In genomic region chr15:42741710-42742109, GRCh38 we compare ENCODE assay signal across 30 cellular contexts.
"Had no signal": no experiment of that assay in that cellular context is flagged by ENCODE, and none has a peak within 500 bp of the region (broad histone marks: within the 10 kb centered on the region; RNA-seq: fewer than 3 reads in every experiment).

No MANE protein-coding gene starts in this region.

- H3K4me1 Mint-ChIP-seq: T-helper 17 cell had no signal

- H3K36me3 Mint-ChIP-seq: activated CD4-positive, alpha-beta memory T cell treated with anti-CD3 and anti-CD28 coated beads for 36 hours; activated naive CD8-positive, alpha-beta T cell treated with anti-CD3 and anti-CD28 coated beads for 36 hours had no signal

- H3K27ac Mint-ChIP-seq: activated CD4-positive, alpha-beta memory T cell treated with anti-CD3 and anti-CD28 coated beads for 36 hours; activated CD4-positive, alpha-beta T cell treated with anti-CD3 and anti-CD28 coated beads, Interleukin-2, amount 10 ng/mL, durations not matched to agents 24 days and 14 days; activated naive CD4-positive, alpha-beta T cell treated with anti-CD3 and anti-CD28 coated beads for 36 hours; activated naive CD8-positive, alpha-beta T cell treated with anti-CD3 and anti-CD28 coated beads for 36 hours; activated T-helper 1 cell treated with anti-CD3 and anti-CD28 coated beads, Interleukin-12 subunit alpha, Interleukin-12 subunit beta, Interleukin-2, Interleukin-4 antibody, amounts not matched to agents 30 ng/mL and 10 ng/mL and 1 ng/mL, durations not matched to agents 14 hours and 24 hours and 36 hours; dendritic cell treated with granulocyte-macrophage colony-stimulating factor and Interleukin-4, amounts not matched to agents 40 ng/mL and 50 ng/mL, for 4 days; naive B cell; stimulated activated naive B cell treated with anti-CD40 and anti-IgM and Interleukin-4, amounts not matched to agents 10 μg/mL and 1 μg/mL and 100 μg/mL, for 72 hours; T-helper 17 cell had no signal

- H3K9me3 Mint-ChIP-seq: activated CD4-positive, alpha-beta memory T cell treated with anti-CD3 and anti-CD28 coated beads for 36 hours; activated CD4-positive, alpha-beta T cell treated with anti-CD3 and anti-CD28 coated beads, Interleukin-2, amount 10 ng/mL, durations not matched to agents 24 days and 14 days; activated naive CD4-positive, alpha-beta T cell treated with anti-CD3 and anti-CD28 coated beads for 36 hours; activated naive CD8-positive, alpha-beta T cell treated with anti-CD3 and anti-CD28 coated beads for 36 hours; activated T-helper 1 cell treated with anti-CD3 and anti-CD28 coated beads, Interleukin-12 subunit alpha, Interleukin-12 subunit beta, Interleukin-2, Interleukin-4 antibody, amounts not matched to agents 30 ng/mL and 10 ng/mL and 1 ng/mL, durations not matched to agents 14 hours and 24 hours and 36 hours; dendritic cell treated with granulocyte-macrophage colony-stimulating factor and Interleukin-4, amounts not matched to agents 40 ng/mL and 50 ng/mL, for 4 days; naive B cell; stimulated activated naive B cell treated with anti-CD40 and anti-IgM and Interleukin-4, amounts not matched to agents 10 μg/mL and 1 μg/mL and 100 μg/mL, for 72 hours had no signal

- DNase-seq: activated CD4-positive, alpha-beta memory T cell treated with anti-CD3 and anti-CD28 coated beads for 36 hours; activated CD4-positive, alpha-beta T cell treated with anti-CD3 and anti-CD28 coated beads, Interleukin-2, amount 10 ng/mL, durations not matched to agents 24 days and 14 days; activated CD4-positive, CD25-positive, alpha-beta regulatory T cell treated with anti-CD3 and anti-CD28 coated beads, Interleukin-2, amount 50 U/mL, for 72 hours; activated CD8-positive, alpha-beta memory T cell treated with anti-CD3 and anti-CD28 coated beads, Interleukin-2, amount 50 U/mL, for 4 hours; activated effector memory CD4-positive, alpha-beta T cell treated with anti-CD3 and anti-CD28 coated beads, Interleukin-2, amount 50 U/mL, for 16 hours; activated naive CD4-positive, alpha-beta T cell treated with anti-CD3 and anti-CD28 coated beads for 36 hours; activated naive CD8-positive, alpha-beta T cell treated with anti-CD3 and anti-CD28 coated beads for 36 hours; activated T-cell treated with anti-CD3 and anti-CD28 coated beads, Interleukin-2, amount 50 U/mL, for 1 hour; brain microvascular endothelial cell; caudate nucleus; effector CD4-positive, alpha-beta T cell; glutamatergic neuron; left lung; mammary epithelial cell; naive B cell; stimulated activated CD4-positive, alpha-beta T cell treated with anti-CD3 and anti-CD28 coated beads, Interleukin-15, amount 100 ng/mL, for 24 hours; stimulated activated CD4-positive, alpha-beta T cell treated with anti-CD3 and anti-CD28 coated beads, Interleukin-2, amount 100 ng/mL, for 24 hours; stimulated activated naive B cell treated with anti-CD40 and anti-IgM and Interleukin-4, amounts not matched to agents 10 μg/mL and 1 μg/mL and 100 μg/mL, for 72 hours; stomach; T-helper 17 cell; T1000; thyroid gland; upper lobe of left lung; WERI-Rb-1 had no signal

- H3K4me3 Mint-ChIP-seq: activated CD4-positive, alpha-beta memory T cell treated with anti-CD3 and anti-CD28 coated beads for 36 hours; activated CD4-positive, alpha-beta T cell treated with anti-CD3 and anti-CD28 coated beads, Interleukin-2, amount 10 ng/mL, durations not matched to agents 24 days and 14 days; activated naive CD4-positive, alpha-beta T cell treated with anti-CD3 and anti-CD28 coated beads for 36 hours; activated naive CD8-positive, alpha-beta T cell treated with anti-CD3 and anti-CD28 coated beads for 36 hours; activated T-helper 1 cell treated with anti-CD3 and anti-CD28 coated beads, Interleukin-12 subunit alpha, Interleukin-12 subunit beta, Interleukin-2, Interleukin-4 antibody, amounts not matched to agents 30 ng/mL and 10 ng/mL and 1 ng/mL, durations not matched to agents 14 hours and 24 hours and 36 hours; dendritic cell treated with granulocyte-macrophage colony-stimulating factor and Interleukin-4, amounts not matched to agents 40 ng/mL and 50 ng/mL, for 4 days; stimulated activated naive B cell treated with anti-CD40 and anti-IgM and Interleukin-4, amounts not matched to agents 10 μg/mL and 1 μg/mL and 100 μg/mL, for 72 hours; T-helper 17 cell had no signal

- ATAC-seq: left lung; stimulated activated naive B cell treated with anti-CD40 and anti-IgM and Interleukin-4, amounts not matched to agents 10 μg/mL and 1 μg/mL and 100 μg/mL, for 72 hours; T-helper 17 cell had no signal

- H3K27me3 Mint-ChIP-seq: activated CD4-positive, alpha-beta memory T cell treated with anti-CD3 and anti-CD28 coated beads for 36 hours; activated CD4-positive, alpha-beta T cell treated with anti-CD3 and anti-CD28 coated beads, Interleukin-2, amount 10 ng/mL, durations not matched to agents 24 days and 14 days; activated naive CD8-positive, alpha-beta T cell treated with anti-CD3 and anti-CD28 coated beads for 36 hours; dendritic cell treated with granulocyte-macrophage colony-stimulating factor and Interleukin-4, amounts not matched to agents 40 ng/mL and 50 ng/mL, for 4 days; naive B cell; stimulated activated naive B cell treated with anti-CD40 and anti-IgM and Interleukin-4, amounts not matched to agents 10 μg/mL and 1 μg/mL and 100 μg/mL, for 72 hours; T-helper 17 cell had no signal

- H3K4me3 ChIP-seq: ascending aorta, esophagus muscularis mucosa, left lung, right atrium auricular region, stomach, thyroid gland, upper lobe of left lung, vagina had no signal
